Comparison of ENCODE assay signal across 8 cellular contexts in genomic region chr12:111410229-111411186, GRCh38. TPM values are rescaled to one million over a fixed set of nuclear protein-coding genes. Genes with fewer than 3 reads are reported as not detected.
DNase-seq lines count a peak whose midpoint lies in the region; ATAC-seq and TF ChIP-seq lines count a peak whose summit lies in the region.

No MANE protein-coding gene starts in this region.

- H3K36me3 ChIP-seq in CD8-positive, alpha-beta T cell (ENCODE audit: insufficient read depth, low read length): no peaks in the 10 kb centered on the region
- no peaks in the 10 kb centered on the region for H3K36me3 ChIP-seq in OCI-LY7 (ENCODE audit: insufficient read depth, low read length)
- H3K36me3 ChIP-seq in duodenal mucosa (ENCODE audit: control insufficient read depth in 1 of 2, insufficient read depth in 2 of 2, low read length in 2 of 2): no peaks in the 10 kb centered on the region
- H3K36me3 ChIP-seq in osteoblast (ENCODE audit: insufficient read depth, low read length): peaks cover 9% of the 10 kb centered on the region

- H3K9me3 Mint-ChIP-seq in CD8-positive, alpha-beta T cell: no peaks in the 10 kb centered on the region

- H2AFZ ChIP-seq in OCI-LY7 (ENCODE audit: low read length): no peak overlapping the region
- H2AFZ ChIP-seq in osteoblast (ENCODE audit: low read length): no peak overlapping the region

- H3K79me2 ChIP-seq in OCI-LY7 (ENCODE audit: insufficient read depth, low read depth, low read length) (peaks cover 85% of the 10 kb centered on the region), osteoblast (ENCODE audit: insufficient read depth, low read length) (peaks cover 93% of the 10 kb centered on the region)

- H3K4me3 ChIP-seq in CD8-positive, alpha-beta T cell (ENCODE audit: low read depth, low read length): no peak overlapping the region
- H3K4me3 ChIP-seq in OCI-LY7 (ENCODE audit: low read depth, low read length, poor library complexity, severe bottlenecking) (peak overlapping the region; percentile 93), duodenal mucosa (ENCODE audit: low read depth in 1 of 2, low read length in 2 of 2) (peak overlapping the region in 1 of 2 donors; percentile 32), osteoblast (ENCODE audit: insufficient read depth, low read length) (peak overlapping the region; percentile 93)

- H4K20me1 ChIP-seq in OCI-LY7 (ENCODE audit: insufficient read depth, low read length) (peaks cover 22% of the 10 kb centered on the region), osteoblast (ENCODE audit: insufficient read depth, low read length) (peaks cover 55% of the 10 kb centered on the region)

- no peak for ATAC-seq in CD8-positive, alpha-beta T cell
- ATAC-seq in HG03280 (IDR thresholded peaks at IDR 0.05; ENCODE audit: unreplicated experiment): no peak

- H3K4me1 Mint-ChIP-seq in CD8-positive, alpha-beta T cell (ENCODE audit: low read depth): peaks cover 78% of the 10 kb centered on the region

- H3K9me2 ChIP-seq in OCI-LY7 (ENCODE audit: insufficient read depth, low read length): no peaks in the 10 kb centered on the region

- CTCF ChIA-PET in CD8-positive, alpha-beta T cell (lab: Charles Lee): interaction anchor here (1.5 to 22.4 kb wide), 3 partner anchors 12 to 40 kb away, joined by 5 to 1191 read pairs (median 107); no protein-coding TSS in a partner anchor
- CTCF ChIA-PET in OCI-LY7 (lab: Charles Lee; ENCODE audit: unreplicated experiment): no interaction called here

- POLR2A ChIA-PET in CD8-positive, alpha-beta T cell (lab: Charles Lee): interaction anchor here (1.1 to 8.9 kb wide), 5 partner anchors 16 to 41 kb away, joined by 4 to 34 read pairs (median 7); no protein-coding TSS in a partner anchor
- POLR2A ChIA-PET in OCI-LY7 (lab: Charles Lee): no interaction called here

- in situ Hi-C loops in GM13977 (cut with MboI; ENCODE audit: low pct_unique_long_range_greater_than_20kb, low sequenced_read_pairs, unreplicated experiment): no loop called here

- peak overlapping the region; percentile 66 for H3K27ac Mint-ChIP-seq in CD8-positive, alpha-beta T cell

- no peak for DNase-seq in CD8-positive, alpha-beta T cell
- DNase-seq in OCI-LY7 (ENCODE audit: low spot score) (no peak), osteoblast (ENCODE audit: insufficient read length, low spot score, missing footprints) (peak; percentile 96), NOMO-1 treated with dmso at 0.1 percent for 144 hours (lab: John Stamatoyannopoulos, UW; ENCODE audit: unreplicated experiment) (no peak), RKO (ENCODE audit: low spot score) (no peak), GM13977 (ENCODE audit: low spot score) (no peak)

- no peaks in the 10 kb centered on the region for H3K9me3 ChIP-seq in CD8-positive, alpha-beta T cell (ENCODE audit: low read length)
- no peaks in the 10 kb centered on the region for H3K9me3 ChIP-seq in OCI-LY7 (ENCODE audit: low read length)
- H3K9me3 ChIP-seq in duodenal mucosa (ENCODE audit: control insufficient read depth in 1 of 2, low read length in 2 of 2): no peaks in the 10 kb centered on the region
- no peaks in the 10 kb centered on the region for H3K9me3 ChIP-seq in osteoblast (ENCODE audit: low read depth, low read length)

- H3K27me3 ChIP-seq in CD8-positive, alpha-beta T cell (ENCODE audit: insufficient read depth, low read length): no peaks in the 10 kb centered on the region
- H3K27me3 ChIP-seq in duodenal mucosa (ENCODE audit: control insufficient read depth in 1 of 2, insufficient read depth in 2 of 2, low read length in 2 of 2) (no peaks in the 10 kb centered on the region), osteoblast (ENCODE audit: insufficient read depth, low read length) (no peaks in the 10 kb centered on the region)

- no TSS peak for BruUV-seq in OCI-LY7 (replicated peaks; lab: Mats Ljungman, UMichigan)

- intact Hi-C loops in CD8-positive, alpha-beta T cell (cut with DNase I, micrococcal nuclease): no loop called here
- intact Hi-C loops in OCI-LY7 (cut with micrococcal nuclease; ENCODE audit: unreplicated experiment): no loop called here

- H3K4me2 ChIP-seq in OCI-LY7 (ENCODE audit: low read length) (peak overlapping the region; percentile 83), osteoblast (ENCODE audit: insufficient read depth, low read length) (peak overlapping the region; percentile 93)

- peak overlapping the region in 1 of 2 donors; percentile 35 for H3K9ac ChIP-seq in duodenal mucosa (ENCODE audit: low read depth in 1 of 2, low read length in 2 of 2)

- H3K36me3 Mint-ChIP-seq in CD8-positive, alpha-beta T cell: peaks cover 7% of the 10 kb centered on the region

- TF ChIP-seq CTCF in CD8-positive, alpha-beta T cell (IDR thresholded peaks at IDR 0.05): no peak
- TF ChIP-seq CTCF in OCI-LY7 (conservative IDR thresholded peaks at IDR 0.05; ENCODE audit: low read length): no peak
- no peak for TF ChIP-seq CTCF in osteoblast (IDR thresholded peaks at IDR 0.05; ENCODE audit: extremely low read depth, low read depth, low read length)
- no peak for TF ChIP-seq CTCF in GM13977 (IDR thresholded peaks at IDR 0.05; ENCODE audit: extremely low read depth, insufficient read depth, missing control alignments)

- H3K4me1 ChIP-seq in CD8-positive, alpha-beta T cell (ENCODE audit: insufficient read depth, low read length): peaks cover 73% of the 10 kb centered on the region
- H3K4me1 ChIP-seq in OCI-LY7 (ENCODE audit: insufficient read depth, low read length, poor library complexity, severe bottlenecking): peaks cover 58% of the 10 kb centered on the region
- H3K4me1 ChIP-seq in duodenal mucosa (ENCODE audit: control insufficient read depth in 1 of 2, insufficient read depth in 2 of 2, low read length in 2 of 2): peaks cover 41 to 73% of the 10 kb centered on the region in 2 donors
- H3K4me1 ChIP-seq in osteoblast (ENCODE audit: insufficient read depth, low read length): peaks cover 75% of the 10 kb centered on the region

- H3K27ac ChIP-seq in CD8-positive, alpha-beta T cell (ENCODE audit: low read depth, low read length): no peak overlapping the region
- peak overlapping the region; percentile 12 for H3K27ac ChIP-seq in OCI-LY7 (ENCODE audit: low read depth, low read length, poor library complexity, severe bottlenecking)
- H3K27ac ChIP-seq in duodenal mucosa (ENCODE audit: low read depth, low read length): peak overlapping the region; percentile 54
- peak overlapping the region; percentile 76 for H3K27ac ChIP-seq in osteoblast (ENCODE audit: low read depth, low read length)

- H3K4me3 Mint-ChIP-seq in CD8-positive, alpha-beta T cell: peak overlapping the region; percentile 15

- H3K27me3 Mint-ChIP-seq in CD8-positive, alpha-beta T cell (ENCODE audit: low read depth): no peaks in the 10 kb centered on the region

RNA-seq across cellular contexts. Expression of gene SH2B3, which starts 4.8 kb away (rescaled TPM):
- 10 to 100 TPM; 48.7 to 48.8 TPM for total RNA-seq in CD8-positive, alpha-beta T cell
- 16.3 and 25.8 TPM in 2 replicates for total RNA-seq in OCI-LY7 (2014; rRNA removed; shearing (Covaris generic))
- total RNA-seq in OCI-LY7 (2022) (45.9 and 51.3 TPM in 2 replicates), osteoblast (32.4 and 51.4 TPM in 2 replicates)

RNA-seq across cellular contexts. Expression of gene PHETA1, which starts 41.6 kb away (rescaled TPM):
- under 1 TPM; 0.79 to 0.83 TPM for total RNA-seq in CD8-positive, alpha-beta T cell
- 0.70 and 0.73 TPM in 2 replicates for total RNA-seq in OCI-LY7 (2014; rRNA removed; shearing (Covaris generic))
- total RNA-seq in OCI-LY7 (2022) (2.7 TPM in 2 replicates), osteoblast (8.3 and 9.1 TPM in 2 replicates)
